1 cellular context compared by ENCODE assay signal in the genomic region with DNA sequence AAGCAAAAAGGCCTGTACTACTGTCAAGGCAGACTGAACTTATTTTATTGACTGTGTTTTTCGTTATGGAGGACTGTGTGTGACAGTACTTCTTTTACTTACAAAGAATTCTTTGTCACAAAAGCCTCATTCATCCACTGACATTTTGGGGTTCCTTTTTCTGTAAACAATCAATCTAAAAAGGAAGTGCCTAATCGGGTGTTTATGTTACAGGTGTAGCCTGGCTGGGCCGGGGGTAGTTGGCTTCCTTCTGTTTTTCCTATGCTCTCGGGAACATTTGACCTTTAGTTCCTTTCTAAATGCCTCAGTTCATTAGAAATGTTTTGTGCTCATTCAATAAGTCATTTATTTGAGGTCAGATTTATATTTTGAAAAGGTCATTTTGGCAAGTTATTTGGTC.
TF ChIP-seq lines count a peak whose summit lies in the region.

No MANE protein-coding gene starts in this region.

TF ChIP-seq in K562, 482 proteins besides CTCF, POLR2A, EP300 and RAD21:
- no peak for TF ChIP-seq ETV6 (IDR thresholded peaks at IDR 0.05; ENCODE audit: borderline replicate concordance in 1 of 2, low read depth in 2 of 2, low read length in 1 of 2)
- no peak for TF ChIP-seq ETV6 (CRISPR knock-in tag; IDR thresholded peaks at IDR 0.05; ENCODE audit: borderline replicate concordance)
- TF ChIP-seq, protein P1, sequence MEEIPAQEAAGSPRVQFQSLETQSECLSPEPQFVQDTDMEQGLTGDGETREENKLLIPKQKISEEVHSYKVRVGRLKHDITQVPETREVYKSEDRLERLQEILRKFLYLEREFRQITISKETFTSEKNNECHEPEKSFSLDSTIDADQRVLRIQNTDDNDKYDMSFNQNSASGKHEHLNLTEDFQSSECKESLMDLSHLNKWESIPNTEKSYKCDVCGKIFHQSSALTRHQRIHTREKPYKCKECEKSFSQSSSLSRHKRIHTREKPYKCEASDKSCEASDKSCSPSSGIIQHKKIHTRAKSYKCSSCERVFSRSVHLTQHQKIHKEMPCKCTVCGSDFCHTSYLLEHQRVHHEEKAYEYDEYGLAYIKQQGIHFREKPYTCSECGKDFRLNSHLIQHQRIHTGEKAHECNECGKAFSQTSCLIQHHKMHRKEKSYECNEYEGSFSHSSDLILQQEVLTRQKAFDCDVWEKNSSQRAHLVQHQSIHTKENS (CRISPR knock-in tag; IDR thresholded peaks at IDR 0.05): no peak
- TF ChIP-seq SPI1 (IDR thresholded peaks at IDR 0.05; ENCODE audit: borderline replicate concordance, low read depth, low read length): peak; percentile 47; the same call in 1 of the 2 replicates
- TF ChIP-seq HSF4 (CRISPR knock-in tag; IDR thresholded peaks at IDR 0.05; ENCODE audit: borderline replicate concordance): no peak
